Comparison of ENCODE assay signal across 31 cellular contexts in genomic region chr4:735583-735982, GRCh38.
"Had no signal": no experiment of that assay in that cellular context is flagged by ENCODE, and none has a peak within 500 bp of the region (broad histone marks: within the 10 kb centered on the region; RNA-seq: fewer than 3 reads in every experiment).

No MANE protein-coding gene starts in this region.

- H3K9me3 Mint-ChIP-seq: activated B cell treated with CpG ODN at 0.5 μM for 24 hours; activated CD8-positive, alpha-beta T cell treated with anti-CD3 and anti-CD28 coated beads for 36 hours; activated T-cell treated with anti-CD3 and anti-CD28 coated beads, Interleukin-2, amount 50 U/mL, for 4 hours; activated T-helper 17 cell treated with anti-CD3 and anti-CD28 coated beads, Interleukin-2, amount 50 U/mL, for 72 hours; T-helper 1 cell treated with Interleukin-12 subunit alpha and Interleukin-12 subunit beta and Interleukin-4 antibody, amounts not matched to agents 30 μg/mL and 1 μg/mL, for 36 hours had no signal

- H3K27ac ChIP-seq: brain microvascular endothelial cell, colonic mucosa, epithelial cell of prostate, esophagus squamous epithelium, gastroesophageal sphincter, WERI-Rb-1 had no signal

- H3K27ac Mint-ChIP-seq: activated B cell treated with CpG ODN at 0.5 μM for 24 hours; activated CD8-positive, alpha-beta T cell treated with anti-CD3 and anti-CD28 coated beads for 36 hours; activated naive CD8-positive, alpha-beta T cell; activated T-helper 17 cell treated with anti-CD3 and anti-CD28 coated beads, Interleukin-2, amount 50 U/mL, for 72 hours; T-helper 1 cell treated with Interleukin-12 subunit alpha and Interleukin-12 subunit beta and Interleukin-4 antibody, amounts not matched to agents 30 μg/mL and 1 μg/mL, for 36 hours had no signal

- ATAC-seq: activated CD4-positive, CD25-positive, alpha-beta regulatory T cell treated with anti-CD3 and anti-CD28 coated beads, Interleukin-2, amount 50 U/mL, for 24 hours; activated CD8-positive, alpha-beta T cell treated with anti-CD3 and anti-CD28 coated beads for 36 hours; activated T-cell treated with anti-CD3 and anti-CD28 coated beads, Interleukin-2, amount 50 U/mL, for 4 hours; activated T-helper 17 cell treated with anti-CD3 and anti-CD28 coated beads, Interleukin-2, amount 50 U/mL, for 72 hours; gastroesophageal sphincter had no signal

- H3K27me3 Mint-ChIP-seq: activated B cell treated with CpG ODN at 0.5 μM for 24 hours; activated CD8-positive, alpha-beta T cell treated with anti-CD3 and anti-CD28 coated beads for 36 hours; activated naive CD8-positive, alpha-beta T cell; activated T-helper 17 cell treated with anti-CD3 and anti-CD28 coated beads, Interleukin-2, amount 50 U/mL, for 72 hours had no signal

- H3K27me3 ChIP-seq: brain microvascular endothelial cell, colonic mucosa, esophagus squamous epithelium, gastroesophageal sphincter had no signal

- H3K4me1 Mint-ChIP-seq: activated T-helper 17 cell treated with anti-CD3 and anti-CD28 coated beads, Interleukin-2, amount 50 U/mL, for 72 hours had no signal

- DNase-seq: activated B cell treated with CpG ODN at 0.5 μM for 24 hours; activated CD4-positive, alpha-beta T cell treated with anti-CD3 and anti-CD28 coated beads for 48 hours; activated CD4-positive, alpha-beta T cell treated with anti-CD3 and anti-CD28 coated beads, Interleukin-2, amount 50 U/mL, for 1 hour; activated CD4-positive, alpha-beta T cell treated with anti-CD3 and anti-CD28 coated beads, Interleukin-2, amount 50 U/mL, for 48 hours; activated CD8-positive, alpha-beta memory T cell treated with anti-CD3 and anti-CD28 coated beads for 24 hours; activated CD8-positive, alpha-beta T cell treated with anti-CD3 and anti-CD28 coated beads for 36 hours; activated effector memory CD4-positive, alpha-beta T cell treated with Interleukin-2 at 50 U/mL for 16 hours; activated gamma-delta T cell treated with Interleukin-2 at 50 U/mL for 16 hours; activated naive CD4-positive, alpha-beta T cell treated with anti-CD3 and anti-CD28 coated beads, Interleukin-2, amount 50 U/mL, for 16 hours; activated naive CD4-positive, alpha-beta T cell treated with Interleukin-2 at 50 U/mL for 16 hours; activated T-cell treated with anti-CD3 and anti-CD28 coated beads, Interleukin-2, amount 50 U/mL, for 4 hours; amniotic stem cell; anterior cingulate cortex; brain microvascular endothelial cell; caudate nucleus; colonic mucosa; effector CD8-positive, alpha-beta T cell; esophagus squamous epithelium; foreskin melanocyte; T-helper 9 cell; WERI-Rb-1 had no signal

- H3K9me3 ChIP-seq: colonic mucosa, esophagus squamous epithelium, gastroesophageal sphincter had no signal

- FAIRE-seq: astrocyte, bronchial epithelial cell, endometrium, endothelial cell of umbilical vein had no signal

- H3K4me3 Mint-ChIP-seq: activated B cell treated with CpG ODN at 0.5 μM for 24 hours; activated CD8-positive, alpha-beta T cell treated with anti-CD3 and anti-CD28 coated beads for 36 hours; activated naive CD8-positive, alpha-beta T cell; activated T-cell treated with anti-CD3 and anti-CD28 coated beads, Interleukin-2, amount 50 U/mL, for 4 hours; activated T-helper 17 cell treated with anti-CD3 and anti-CD28 coated beads, Interleukin-2, amount 50 U/mL, for 72 hours; T-helper 1 cell treated with Interleukin-12 subunit alpha and Interleukin-12 subunit beta and Interleukin-4 antibody, amounts not matched to agents 30 μg/mL and 1 μg/mL, for 36 hours had no signal

- H3K4me3 ChIP-seq: colonic mucosa, esophagus squamous epithelium, gastroesophageal sphincter had no signal

- H3K4me1 ChIP-seq: colonic mucosa, esophagus squamous epithelium, gastroesophageal sphincter had no signal
